In genomic region chr10:95605163-95605562, GRCh38 we compare ENCODE assay signal across 21 cellular contexts. TPM values are rescaled to one million over a fixed set of nuclear protein-coding genes. Genes with fewer than 3 reads are reported as not detected.
DNase-seq lines count a peak whose midpoint lies in the region; ATAC-seq and TF ChIP-seq lines count a peak whose summit lies in the region.
"Had no signal": no experiment of that assay in that cellular context is flagged by ENCODE, and none has a peak within 500 bp of the region (broad histone marks: within the 10 kb centered on the region; RNA-seq: fewer than 3 reads in every experiment).

No MANE protein-coding gene starts in this region.

- no peaks in the 10 kb centered on the region for H3K27me3 Mint-ChIP-seq in T-helper 2 cell treated with Interferon-gamma antibody and Interleukin-4, amounts not matched to agents 5 μg/mL and 100 μg/mL, for 36 hours (ENCODE audit: low read depth)
- H3K27me3 Mint-ChIP-seq: activated CD4-positive, alpha-beta memory T cell treated with anti-CD3 and anti-CD28 coated beads for 36 hours had no signal

- no peaks in the 10 kb centered on the region for H3K9me3 Mint-ChIP-seq in T-helper 2 cell treated with Interferon-gamma antibody and Interleukin-4, amounts not matched to agents 5 μg/mL and 100 μg/mL, for 36 hours
- H3K9me3 Mint-ChIP-seq: activated CD4-positive, alpha-beta memory T cell treated with anti-CD3 and anti-CD28 coated beads for 36 hours; activated T-helper 1 cell treated with anti-CD3 and anti-CD28 coated beads, Interleukin-12 subunit alpha, Interleukin-12 subunit beta, Interleukin-2, Interleukin-4 antibody, amounts not matched to agents 30 ng/mL and 10 ng/mL and 1 ng/mL, durations not matched to agents 14 hours and 24 hours and 36 hours had no signal

- H3K4me1 ChIP-seq in prostate gland (replicated peaks) = no peaks in the 10 kb centered on the region
- H3K4me1 ChIP-seq: lower lobe of right lung had no signal

- peaks cover 13% of the 10 kb centered on the region for H3K36me3 Mint-ChIP-seq in T-helper 2 cell treated with Interferon-gamma antibody and Interleukin-4, amounts not matched to agents 5 μg/mL and 100 μg/mL, for 36 hours (ENCODE audit: low read depth)

- peaks cover 0 to 3% of the 10 kb centered on the region in 2 donors for H3K36me3 ChIP-seq in prostate gland

- H3K27ac Mint-ChIP-seq in T-helper 2 cell treated with Interferon-gamma antibody and Interleukin-4, amounts not matched to agents 5 μg/mL and 100 μg/mL, for 36 hours = no peak overlapping the region
- H3K27ac Mint-ChIP-seq: activated CD4-positive, alpha-beta memory T cell treated with anti-CD3 and anti-CD28 coated beads for 36 hours; activated T-helper 1 cell treated with anti-CD3 and anti-CD28 coated beads, Interleukin-12 subunit alpha, Interleukin-12 subunit beta, Interleukin-2, Interleukin-4 antibody, amounts not matched to agents 30 ng/mL and 10 ng/mL and 1 ng/mL, durations not matched to agents 14 hours and 24 hours and 36 hours had no signal

- H3K4me3 ChIP-seq in AG10803 (ENCODE audit: low read length) (no peak overlapping the region), astrocyte of the spinal cord (ENCODE audit: low read depth, low read length) (no peak overlapping the region), prostate gland (no peak overlapping the region)
- H3K4me3 ChIP-seq: lower lobe of right lung had no signal

- intact Hi-C loops in left ventricle myocardium superior (cut with micrococcal nuclease) (no loop called here), prostate gland (cut with DNase I) (loop anchor here (10.0 kb wide), 1 partner anchor 100 kb away; no protein-coding TSS in a partner anchor)

- peak overlapping the region; percentile 61 to 69 for H3K27ac ChIP-seq in prostate gland
- H3K27ac ChIP-seq: HL-60, lower lobe of right lung had no signal

- no peak overlapping the region for H3K4me3 Mint-ChIP-seq in T-helper 2 cell treated with Interferon-gamma antibody and Interleukin-4, amounts not matched to agents 5 μg/mL and 100 μg/mL, for 36 hours
- H3K4me3 Mint-ChIP-seq: activated CD4-positive, alpha-beta memory T cell treated with anti-CD3 and anti-CD28 coated beads for 36 hours; activated T-helper 1 cell treated with anti-CD3 and anti-CD28 coated beads, Interleukin-12 subunit alpha, Interleukin-12 subunit beta, Interleukin-2, Interleukin-4 antibody, amounts not matched to agents 30 ng/mL and 10 ng/mL and 1 ng/mL, durations not matched to agents 14 hours and 24 hours and 36 hours had no signal

- ATAC-seq in left ventricle myocardium superior = peak; percentile 53
- ATAC-seq: lower lobe of right lung; PC-3; stimulated activated naive CD8-positive, alpha-beta T cell treated with anti-CD3 and anti-CD28 coated beads, Interleukin-15, Interleukin-2, amounts not matched to agents 100 U/mL and 50 U/mL, for 24 hours had no signal

- H3K9me3 ChIP-seq in prostate gland = no peaks in the 10 kb centered on the region
- H3K9me3 ChIP-seq: lower lobe of right lung had no signal

- DNase-seq in AG10803 (ENCODE audit: low read depth) (peak; percentile 25), astrocyte of the spinal cord (ENCODE audit: low read depth, low spot score) (peak; percentile 7), left ventricle myocardium superior (no peak), prostate gland (ENCODE audit: low spot score) (peak; percentile 13), COLO829 (ENCODE audit: low spot score) (no peak), NCI-H510A (lab: John Stamatoyannopoulos, UW) (no peak), CD1c-positive myeloid dendritic cell (ENCODE audit: extremely low spot score) (no peak)
- no peak for DNase-seq in T-helper 2 cell treated with Interferon-gamma antibody and Interleukin-4, amounts not matched to agents 5 μg/mL and 100 μg/mL, for 36 hours (ENCODE audit: low spot score)
- DNase-seq: activated CD4-positive, alpha-beta memory T cell treated with anti-CD3 and anti-CD28 coated beads for 36 hours; amniotic stem cell; dermis blood vessel endothelial cell; GDM1; Kasumi-1; lower lobe of right lung; NCI-H1694 treated with DMSO at 0.1 percent for 48 hours; NCI-H524 treated with DMSO at 0.1 percent for 48 hours; nucleus accumbens; PC-3; stimulated activated naive CD8-positive, alpha-beta T cell treated with anti-CD3 and anti-CD28 coated beads, Interleukin-15, Interleukin-2, amounts not matched to agents 100 U/mL and 50 U/mL, for 24 hours had no signal

- in situ Hi-C loops in astrocyte of the spinal cord (cut with HindIII; ENCODE audit: low sequenced_read_pairs) = no loop called here

- no peak for TF ChIP-seq CTCF in AG10803 (conservative IDR thresholded peaks at IDR 0.05; ENCODE audit: low read length)
- TF ChIP-seq CTCF in astrocyte of the spinal cord (IDR thresholded peaks at IDR 0.05; ENCODE audit: low read depth, low read length) = no peak
- TF ChIP-seq CTCF in prostate gland (IDR thresholded peaks at IDR 0.05) = no peak

- H3K4me1 Mint-ChIP-seq in T-helper 2 cell treated with Interferon-gamma antibody and Interleukin-4, amounts not matched to agents 5 μg/mL and 100 μg/mL, for 36 hours (ENCODE audit: low read depth) = no peaks in the 10 kb centered on the region

- H3K27me3 ChIP-seq in prostate gland (replicated peaks; ENCODE audit: insufficient read depth) = no peaks in the 10 kb centered on the region

- WGBS in prostate gland = 52% methylated on average over 3 of the region's 3 CpGs

- no peak for TF ChIP-seq POLR2A in prostate gland (IDR thresholded peaks at IDR 0.05)

RNA-seq across cellular contexts. Expression of gene SORBS1, which starts 44.0 kb away (rescaled TPM):
- total RNA-seq in left ventricle myocardium superior (703 TPM), prostate gland (100 to 1,000 TPM in 1 of 2 donors, 10 to 100 TPM in 1; 84.6 to 189 TPM)

RNA-seq across cellular contexts. Expression of gene ALDH18A1, which starts 51.3 kb away (rescaled TPM):
- 12.1 TPM for total RNA-seq in left ventricle myocardium superior
- 10 to 100 TPM; 33.7 to 55.1 TPM for total RNA-seq in prostate gland

Comparison
In these comparisons a context has a peak if more than half of its experiments do, and no peak if none do; other contexts are left out.
1. DNase-seq: peak in AG10803 (single experiment), astrocyte of the spinal cord (single experiment) and prostate gland (single experiment); none in left ventricle myocardium superior (single experiment), COLO829 (single experiment), NCI-H510A (single experiment), T-helper 2 cell treated with Interferon-gamma antibody and Interleukin-4, amounts not matched to agents 5 μg/mL and 100 μg/mL, for 36 hours (single experiment) and CD1c-positive myeloid dendritic cell (single experiment).